Comparison of ENCODE assay signal across 18 cellular contexts in genomic region chr4:164997941-164998340, GRCh38. TPM values are rescaled to one million over a fixed set of nuclear protein-coding genes. Genes with fewer than 3 reads are reported as not detected.
A peak's percentile ranks its signal among the peaks of the same experiment; 100 is the strongest.
DNase-seq lines count a peak whose midpoint lies in the region; ATAC-seq and TF ChIP-seq lines count a peak whose summit lies in the region.
"Had no signal": no experiment of that assay in that cellular context is flagged by ENCODE, and none has a peak within 500 bp of the region (broad histone marks: within the 10 kb centered on the region; RNA-seq: fewer than 3 reads in every experiment).

No MANE protein-coding gene starts in this region.

- intact Hi-C loops in A673 (cut with micrococcal nuclease; ENCODE audit: unreplicated experiment): loop anchor here (2.0 kb wide), 1 partner anchor 219 kb away; no protein-coding TSS in a partner anchor

- POLR2A ChIA-PET in A673 (lab: Charles Lee; ENCODE audit: low non-redundant PET): no interaction called here

- TF ChIP-seq EP300 in Ishikawa (IDR thresholded peaks at IDR 0.05; ENCODE audit: borderline replicate concordance): no peak

- H3K9me3 ChIP-seq in A673 (ENCODE audit: low read depth, low read length, poor library complexity, severe bottlenecking): no peaks in the 10 kb centered on the region
- H3K9me3 ChIP-seq: MG63, SJCRH30 had no signal

- DNase-seq in A673 (ENCODE audit: low spot score): peak; percentile 48
- peak; percentile 53 for DNase-seq in midbrain (lab: John Stamatoyannopoulos, UW)
- no peak for DNase-seq in stimulated activated CD4-positive, alpha-beta T cell treated with anti-CD3 and anti-CD28 coated beads, Interleukin-4, amount 100 ng/mL, for 4 hours
- DNase-seq: DMS 273 treated with DMSO at 0.1 percent for 48 hours, NCI-H187, NCI-H446 had no signal

- BruUV-seq in A673 (replicated peaks; lab: Mats Ljungman, UMichigan): no TSS peak

- H3K36me3 ChIP-seq in A673 (ENCODE audit: insufficient read depth, low read length, poor library complexity, severe bottlenecking): no peaks in the 10 kb centered on the region
- H3K36me3 ChIP-seq: BLaER1 treated with 17β-estradiol and CSF1 and Interleukin-3, amounts not matched to agents 10 nM and 100 nM; MG63; SJCRH30 had no signal

- no peak overlapping the region for H3K4me3 ChIP-seq in A673 (ENCODE audit: low read depth, low read length, poor library complexity, severe bottlenecking)
- H3K4me3 ChIP-seq: BLaER1 treated with 17β-estradiol and CSF1 and Interleukin-3, amounts not matched to agents 10 nM and 100 nM; GM23248; MG63; SJCRH30 had no signal

- CTCF ChIA-PET in A673 (lab: Charles Lee): no interaction called here

- no peak for TF ChIP-seq CTCF in A673 (conservative IDR thresholded peaks at IDR 0.05; ENCODE audit: low read depth, low read length)

- no peak for ATAC-seq in GM18907 (IDR thresholded peaks at IDR 0.05; ENCODE audit: unreplicated experiment)
- ATAC-seq in HG02840 (IDR thresholded peaks at IDR 0.05; ENCODE audit: low FRiP score, unreplicated experiment): no peak
- no peak for ATAC-seq in HG03469 (IDR thresholded peaks at IDR 0.05; ENCODE audit: unreplicated experiment)

- H3K27ac ChIP-seq in A673 (ENCODE audit: low read depth, low read length, poor library complexity, severe bottlenecking): no peak overlapping the region
- H3K27ac ChIP-seq in cingulate gyrus (ENCODE audit: low read depth, low read length): peak overlapping the region; percentile 72
- H3K27ac ChIP-seq: BLaER1 treated with 17β-estradiol and CSF1 and Interleukin-3, amounts not matched to agents 10 nM and 100 nM; GM23248; RWPE1; SJCRH30 had no signal

- no peaks in the 10 kb centered on the region for H3K27me3 ChIP-seq in A673 (replicated peaks; ENCODE audit: insufficient read depth, low read depth, low read length, poor library complexity)
- H3K27me3 ChIP-seq: BLaER1 treated with 17β-estradiol and CSF1 and Interleukin-3, amounts not matched to agents 10 nM and 100 nM; MG63; SJCRH30 had no signal

- H3K4me1 ChIP-seq in A673 (ENCODE audit: insufficient read depth, low read length, poor library complexity, severe bottlenecking): peaks cover 7% of the 10 kb centered on the region
- H3K4me1 ChIP-seq: BLaER1 treated with 17β-estradiol and CSF1 and Interleukin-3, amounts not matched to agents 10 nM and 100 nM; SJCRH30 had no signal

- TF ChIP-seq RAD21 in Ishikawa (IDR thresholded peaks at IDR 0.05; ENCODE audit: low read depth): no peak

TF ChIP-seq in Ishikawa, 13 proteins besides CTCF, POLR2A, EP300 and RAD21:
- no peak for TF ChIP-seq REST (IDR thresholded peaks at IDR 0.05; ENCODE audit: low read depth)
- no peak for TF ChIP-seq TEAD4 (IDR thresholded peaks at IDR 0.05)
- peak; percentile 52 for TF ChIP-seq NFIC (IDR thresholded peaks at IDR 0.05)
- TF ChIP-seq TAF1 (IDR thresholded peaks at IDR 0.05; ENCODE audit: low read depth): no peak
- no peak for TF ChIP-seq USF1 (IDR thresholded peaks at IDR 0.05)

RNA-seq across cellular contexts. Expression of gene TRIM61, which starts 20.5 kb away (rescaled TPM):
- total RNA-seq in A673 (2021): 2.0 and 4.1 TPM in 2 replicates
- total RNA-seq: A172, GM23248, PC-3, SJCRH30 had no signal

RNA-seq across cellular contexts. Expression of gene TRIM60, which starts 33.9 kb away (rescaled TPM):
- not detected in 2 replicates for total RNA-seq in A673 (2021)
- total RNA-seq: A172, GM23248, PC-3, SJCRH30 had no signal

RNA-seq across cellular contexts. Expression of gene TRIM75, which starts 55.7 kb away (rescaled TPM):
- not detected in 2 replicates for total RNA-seq in A673 (2021)
- total RNA-seq: A172, GM23248, PC-3 had no signal

Comparison
In these comparisons a context has a peak if more than half of its experiments do, and no peak if none do; other contexts are left out.
1. DNase-seq: peak in A673 (single experiment) and midbrain (single experiment); none in stimulated activated CD4-positive, alpha-beta T cell treated with anti-CD3 and anti-CD28 coated beads, Interleukin-4, amount 100 ng/mL, for 4 hours (0 of 2).